21 cellular contexts compared by ENCODE assay signal in the genomic region with DNA sequence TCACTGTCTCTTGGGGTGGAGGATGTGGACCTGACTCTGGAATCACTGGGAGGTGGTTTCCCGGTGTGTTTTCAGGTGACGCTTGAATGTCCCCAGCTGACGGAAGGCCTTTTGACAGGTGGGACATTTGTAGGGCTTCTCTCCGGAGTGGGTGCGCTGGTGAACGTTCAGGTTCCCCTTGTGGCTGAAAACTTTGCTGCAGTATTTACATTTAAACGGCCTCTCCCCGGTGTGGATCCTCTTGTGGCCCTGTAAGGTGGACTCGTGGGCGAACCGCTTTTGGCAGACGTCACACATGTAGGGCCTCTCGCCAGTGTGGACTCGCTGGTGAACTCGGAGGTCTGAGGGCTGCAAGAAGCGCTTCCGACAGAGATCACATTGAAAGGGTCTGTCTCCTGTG. TPM values are rescaled to one million over a fixed set of nuclear protein-coding genes. Genes with fewer than 3 reads are reported as not detected.
"Had no signal": no experiment of that assay in that cellular context is flagged by ENCODE, and none has a peak within 500 bp of the region (broad histone marks: within the 10 kb centered on the region; RNA-seq: fewer than 3 reads in every experiment).

No MANE protein-coding gene starts in this region.

- H3K36me3 Mint-ChIP-seq: activated CD4-positive, alpha-beta memory T cell treated with anti-CD3 and anti-CD28 coated beads for 36 hours; activated naive CD8-positive, alpha-beta T cell treated with anti-CD3 and anti-CD28 coated beads, Interleukin-2, amount 10 ng/mL, durations not matched to agents 7 days and 5 days; natural killer cell treated with Interleukin-12 subunit alpha and Interleukin-12 subunit beta and Interleukin-15 and Interleukin-18, amount 100 ng/mL, for 72 hours had no signal

- H3K9me3 Mint-ChIP-seq: activated CD4-positive, alpha-beta memory T cell treated with anti-CD3 and anti-CD28 coated beads for 36 hours; activated naive CD8-positive, alpha-beta T cell treated with anti-CD3 and anti-CD28 coated beads, Interleukin-2, amount 10 ng/mL, durations not matched to agents 7 days and 5 days; natural killer cell treated with Interleukin-12 subunit alpha and Interleukin-12 subunit beta and Interleukin-15 and Interleukin-18, amount 100 ng/mL, for 72 hours; stimulated activated naive CD8-positive, alpha-beta T cell treated with anti-CD3 and anti-CD28 coated beads, Interleukin-15, amount 100 ng/mL, for 72 hours; T-helper 2 cell treated with Interferon-gamma antibody and Interleukin-4, amounts not matched to agents 5 μg/mL and 100 μg/mL, for 36 hours had no signal

- H3K27ac Mint-ChIP-seq: activated CD4-positive, alpha-beta memory T cell treated with anti-CD3 and anti-CD28 coated beads for 36 hours; activated naive CD8-positive, alpha-beta T cell treated with anti-CD3 and anti-CD28 coated beads, Interleukin-2, amount 10 ng/mL, durations not matched to agents 7 days and 5 days; natural killer cell treated with Interleukin-12 subunit alpha and Interleukin-12 subunit beta and Interleukin-15 and Interleukin-18, amount 100 ng/mL, for 72 hours; stimulated activated naive CD8-positive, alpha-beta T cell treated with anti-CD3 and anti-CD28 coated beads, Interleukin-15, amount 100 ng/mL, for 72 hours; T-helper 2 cell treated with Interferon-gamma antibody and Interleukin-4, amounts not matched to agents 5 μg/mL and 100 μg/mL, for 36 hours had no signal

- H3K4me1 ChIP-seq: esophagus squamous epithelium had no signal

- H3K36me3 ChIP-seq: esophagus squamous epithelium, thoracic aorta had no signal

- H3K4me3 ChIP-seq: esophagus squamous epithelium, thoracic aorta had no signal

- H3K9me3 ChIP-seq: esophagus squamous epithelium, thoracic aorta had no signal

- ATAC-seq: left lobe of liver; natural killer cell treated with Interleukin-12 subunit alpha and Interleukin-12 subunit beta and Interleukin-15 and Interleukin-18, amount 100 ng/mL, for 72 hours; stimulated activated naive CD8-positive, alpha-beta T cell treated with anti-CD3 and anti-CD28 coated beads, Interleukin-15, amount 100 ng/mL, for 72 hours had no signal

- DNase-seq: activated CD4-positive, alpha-beta memory T cell treated with anti-CD3 and anti-CD28 coated beads for 36 hours; activated CD4-positive, alpha-beta T cell treated with anti-CD3 and anti-CD28 coated beads for 1 hour; activated gamma-delta T cell treated with Interleukin-2 at 50 U/mL for 16 hours; activated naive CD8-positive, alpha-beta T cell treated with anti-CD3 and anti-CD28 coated beads, Interleukin-2, amount 10 ng/mL, durations not matched to agents 7 days and 5 days; activated T-cell treated with anti-CD3 and anti-CD28 coated beads, Interleukin-2, amount 50 U/mL, for 48 hours; aorta; esophagus squamous epithelium; foreskin fibroblast; glutamatergic neuron; mammary epithelial cell; stimulated activated CD4-positive, alpha-beta T cell treated with anti-CD3 and anti-CD28 coated beads, Interleukin-4, amount 100 ng/mL, for 1 hour; stimulated activated naive CD8-positive, alpha-beta T cell treated with anti-CD3 and anti-CD28 coated beads, Interleukin-15, amount 100 ng/mL, for 72 hours had no signal

- H3K4me3 Mint-ChIP-seq: activated CD4-positive, alpha-beta memory T cell treated with anti-CD3 and anti-CD28 coated beads for 36 hours; activated naive CD8-positive, alpha-beta T cell treated with anti-CD3 and anti-CD28 coated beads, Interleukin-2, amount 10 ng/mL, durations not matched to agents 7 days and 5 days; natural killer cell treated with Interleukin-12 subunit alpha and Interleukin-12 subunit beta and Interleukin-15 and Interleukin-18, amount 100 ng/mL, for 72 hours; stimulated activated naive CD8-positive, alpha-beta T cell treated with anti-CD3 and anti-CD28 coated beads, Interleukin-15, amount 100 ng/mL, for 72 hours; T-helper 2 cell treated with Interferon-gamma antibody and Interleukin-4, amounts not matched to agents 5 μg/mL and 100 μg/mL, for 36 hours had no signal

- H3K27ac ChIP-seq: esophagus squamous epithelium, thoracic aorta had no signal

RNA-seq across cellular contexts. Expression of a gene that starts 7.8 kb away (rescaled TPM):
- total RNA-seq: activated CD4-positive, alpha-beta memory T cell treated with anti-CD3 and anti-CD28 coated beads for 36 hours; aorta; bronchial epithelial cell; chondrocyte; dermis microvascular lymphatic vessel endothelial cell; esophagus squamous epithelium; left lobe of liver; mammary epithelial cell; natural killer cell treated with Interleukin-12 subunit alpha and Interleukin-12 subunit beta and Interleukin-15 and Interleukin-18, amount 100 ng/mL, for 72 hours; osteocyte; thoracic aorta; urinary bladder had no signal
- polyA plus RNA-seq: aorta, mammary epithelial cell, urinary bladder had no signal

RNA-seq across cellular contexts. Expression of a gene that starts 12.3 kb away (rescaled TPM):
- total RNA-seq: activated CD4-positive, alpha-beta memory T cell treated with anti-CD3 and anti-CD28 coated beads for 36 hours; activated naive CD8-positive, alpha-beta T cell treated with anti-CD3 and anti-CD28 coated beads, Interleukin-2, amount 10 ng/mL, durations not matched to agents 7 days and 5 days; aorta; bronchial epithelial cell; chondrocyte; dermis microvascular lymphatic vessel endothelial cell; esophagus squamous epithelium; left lobe of liver; mammary epithelial cell; natural killer cell treated with Interleukin-12 subunit alpha and Interleukin-12 subunit beta and Interleukin-15 and Interleukin-18, amount 100 ng/mL, for 72 hours; osteocyte; thoracic aorta; urinary bladder had no signal
- polyA plus RNA-seq: aorta, mammary epithelial cell, urinary bladder had no signal

RNA-seq across cellular contexts. Expression of a gene that starts 14.0 kb away (rescaled TPM):
- total RNA-seq: activated CD4-positive, alpha-beta memory T cell treated with anti-CD3 and anti-CD28 coated beads for 36 hours; activated naive CD8-positive, alpha-beta T cell treated with anti-CD3 and anti-CD28 coated beads, Interleukin-2, amount 10 ng/mL, durations not matched to agents 7 days and 5 days; aorta; bronchial epithelial cell; chondrocyte; dermis microvascular lymphatic vessel endothelial cell; esophagus squamous epithelium; left lobe of liver; mammary epithelial cell; natural killer cell treated with Interleukin-12 subunit alpha and Interleukin-12 subunit beta and Interleukin-15 and Interleukin-18, amount 100 ng/mL, for 72 hours; osteocyte; thoracic aorta; urinary bladder had no signal
- polyA plus RNA-seq: aorta, mammary epithelial cell, urinary bladder had no signal
